In the genomic region with DNA sequence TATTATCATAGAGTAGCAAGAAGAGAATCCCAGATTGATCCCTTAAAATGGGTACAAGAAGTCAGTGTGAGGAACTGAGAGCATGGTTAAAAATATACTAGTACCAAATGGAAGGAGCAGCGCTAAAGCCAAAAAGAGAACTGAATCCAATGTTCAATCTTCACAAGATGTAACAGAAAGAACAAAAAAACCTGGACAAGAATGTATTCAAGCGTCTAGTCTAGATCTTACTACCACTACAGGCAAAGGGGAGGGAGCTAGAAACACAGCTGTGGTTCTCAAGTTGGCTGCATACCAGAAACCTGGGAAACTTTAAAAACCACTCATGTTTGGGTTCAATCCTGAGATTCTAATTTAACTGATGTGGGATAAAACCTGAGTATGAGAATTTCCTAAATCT, we compare ENCODE assay signal across 10 cellular contexts. TPM values are rescaled to one million over a fixed set of nuclear protein-coding genes. Genes with fewer than 3 reads are reported as not detected.
DNase-seq lines count a peak whose midpoint lies in the region; ATAC-seq and TF ChIP-seq lines count a peak whose summit lies in the region.
"Had no signal": no experiment of that assay in that cellular context is flagged by ENCODE, and none has a peak within 500 bp of the region (broad histone marks: within the 10 kb centered on the region; RNA-seq: fewer than 3 reads in every experiment).

No MANE protein-coding gene starts in this region.

- POLR2A ChIA-PET in IMR-90 (lab: Charles Lee; ENCODE audit: unreplicated experiment) = no interaction called here

- H3K9ac ChIP-seq in IMR-90 (ENCODE audit: low read depth, low read length) = no peak overlapping the region

- in situ Hi-C loops in GM13977 (cut with MboI; ENCODE audit: low pct_unique_long_range_greater_than_20kb, low sequenced_read_pairs, unreplicated experiment) = no loop called here
- in situ Hi-C loops in IMR-90 (cut with MboI; ENCODE audit: low sequenced_read_pairs) = no loop called here

- WGBS in IMR-90 (ENCODE audit: extremely low coverage in 2 of 2, insufficient read length in 1 of 2), 2 experiments = no CpG with 5 or more reads among the region's 2 CpGs

- 0 out of 2 replicates have a peak, but pooled peaks cover 2% of the 10 kb centered on the region for H3K36me3 ChIP-seq in IMR-90 (ENCODE audit: control insufficient read depth, insufficient read depth, low read length)

- no TSS peak for BruUV-seq in IMR-90 (replicated peaks; lab: Mats Ljungman, UMichigan)

- H3K14ac ChIP-seq in IMR-90 (replicated peaks; ENCODE audit: low read depth, low read length) = no peak overlapping the region

- no peak overlapping the region for H4K8ac ChIP-seq in IMR-90 (ENCODE audit: low read depth in 2 of 2, low read length in 2 of 2)

- no peak overlapping the region for H3K27ac ChIP-seq in IMR-90 (ENCODE audit: insufficient read depth, low read length)

- H3K27me3 ChIP-seq in IMR-90 (ENCODE audit: control insufficient read depth, insufficient read depth, low read length) = no peaks in the 10 kb centered on the region

- no peak overlapping the region for H3K23ac ChIP-seq in IMR-90 (ENCODE audit: low read depth, low read length)

- H2BK15ac ChIP-seq in IMR-90 (ENCODE audit: low read depth, low read length) = no peak overlapping the region

- no peak overlapping the region for H2BK20ac ChIP-seq in IMR-90 (ENCODE audit: low read depth, low read length)

- H3K4me1 ChIP-seq in IMR-90 (ENCODE audit: control insufficient read depth, insufficient read depth, low read length) = no peaks in the 10 kb centered on the region

- dilution Hi-C loops in IMR-90 (cut with HindIII; ENCODE audit: low sequenced_read_pairs, unreplicated experiment) = no loop called here

- DNase-seq in GM13977 (ENCODE audit: low spot score) (peak; percentile 22), IMR-90 (peak; percentile 46), inferior parietal cortex (ENCODE audit: extremely low spot score) (peak; percentile 20), posterior cingulate gyrus (no peak), pons (ENCODE audit: low spot score) (no peak), nucleus accumbens (lab: John Stamatoyannopoulos, UW) (no peak)
- DNase-seq in activated CD4-positive, CD25-positive, alpha-beta regulatory T cell treated with anti-CD3 and anti-CD28 coated beads, Interleukin-2, amount 50 U/mL, for 72 hours = no peak
- DNase-seq: NCI-H1930 had no signal

- H2BK120ac ChIP-seq in IMR-90 (ENCODE audit: low read depth, low read length) = no peak overlapping the region

- H3K9me1 ChIP-seq in IMR-90 (ENCODE audit: insufficient read depth, low read length) = no peaks in the 10 kb centered on the region

- H4K20me1 ChIP-seq in IMR-90 (ENCODE audit: insufficient read depth, low read length) = no peaks in the 10 kb centered on the region

- H2AFZ ChIP-seq in IMR-90 (replicated peaks; ENCODE audit: low read length, poor library complexity) = no peak overlapping the region

- no peaks in the 10 kb centered on the region; a peak in 2 of 4 replicates for H3K79me1 ChIP-seq in IMR-90 (ENCODE audit: low read depth in 1 of 2, low read length in 2 of 2)

- no peak overlapping the region for H3K56ac ChIP-seq in IMR-90 (ENCODE audit: extremely low read depth, insufficient read depth, low read length)

- no peak overlapping the region for H2AK9ac ChIP-seq in IMR-90 (replicated peaks; ENCODE audit: low read depth, low read length, poor library complexity)

- H3K4ac ChIP-seq in IMR-90 (ENCODE audit: low read depth, low read length) = no peak overlapping the region

- no peak overlapping the region for H2BK5ac ChIP-seq in IMR-90 (ENCODE audit: low read depth, low read length, poor library complexity, severe bottlenecking)

- no peak overlapping the region for H3K18ac ChIP-seq in IMR-90 (ENCODE audit: low read depth, low read length)

- H4K91ac ChIP-seq in IMR-90 (ENCODE audit: insufficient read depth, low read depth, low read length) = no peak overlapping the region

- no peak overlapping the region for H3K4me3 ChIP-seq in IMR-90 (ENCODE audit: insufficient read depth, low read depth, low read length)

- TF ChIP-seq RAD21 in IMR-90 (IDR thresholded peaks at IDR 0.05; ENCODE audit: low read length) = no peak

- H4K5ac ChIP-seq in IMR-90 (ENCODE audit: low read depth, low read length) = no peak overlapping the region

- TF ChIP-seq POLR2A in IMR-90 (IDR thresholded peaks at IDR 0.05; ENCODE audit: low read depth, low read length) = no peak

- CTCF ChIA-PET in IMR-90 (lab: Yijun Ruan, JAX) = interaction anchor here (0.7 kb wide), 1 partner anchor 711 kb away, joined by 3 read pairs; no protein-coding TSS in a partner anchor

- intact Hi-C loops in IMR-90 (cut with micrococcal nuclease) = loop anchor here (10.0 kb wide), 1 partner anchor 55 kb away; no protein-coding TSS in a partner anchor
- intact Hi-C loops in posterior cingulate gyrus (cut with DNase I) = loop anchor here (5.0 to 10.0 kb wide), 2 partner anchors 195 to 578 kb away; no protein-coding TSS in a partner anchor

- no peak for TF ChIP-seq CTCF in GM13977 (IDR thresholded peaks at IDR 0.05; ENCODE audit: extremely low read depth, insufficient read depth, missing control alignments)
- TF ChIP-seq CTCF in IMR-90 (conservative IDR thresholded peaks at IDR 0.05; ENCODE audit: low read depth, low read length) = no peak

- no peak overlapping the region for H3K4me2 ChIP-seq in IMR-90 (ENCODE audit: low read depth, low read length)

- ATAC-seq in GM21717 (IDR thresholded peaks at IDR 0.05; ENCODE audit: unreplicated experiment) (peak; percentile 84), IMR-90 (ENCODE audit: low read depth) (no peak; the same call in 1 of the 2 replicates)
- ATAC-seq: sciatic nerve had no signal

- no peak overlapping the region for H2AK5ac ChIP-seq in IMR-90 (ENCODE audit: low read depth, low read length)

- H3K9me3 ChIP-seq in IMR-90 (ENCODE audit: control insufficient read depth, insufficient read depth, low read length) = no peaks in the 10 kb centered on the region

TF ChIP-seq in IMR-90, 13 proteins besides CTCF, POLR2A, EP300 and RAD21:
- TF ChIP-seq SMC3 (IDR thresholded peaks at IDR 0.05; ENCODE audit: low read depth, low read length) (no peak), MAZ (IDR thresholded peaks at IDR 0.05; ENCODE audit: borderline replicate concordance, low read depth, low read length) (no peak), RCOR1 (IDR thresholded peaks at IDR 0.05; ENCODE audit: insufficient replicate concordance, low read length) (no peak), MXI1 (IDR thresholded peaks at IDR 0.05; ENCODE audit: borderline replicate concordance, low read depth, low read length) (no peak), MAFK (IDR thresholded peaks at IDR 0.05; ENCODE audit: low read depth, low read length) (no peak)
TF ChIP-seq in IMR-90: peak in this region for 0.

RNA-seq across cellular contexts. Expression of gene PIAS2, which starts 57.5 kb away (rescaled TPM):
- 25.3 and 28.9 TPM in 2 replicates for total RNA-seq in IMR-90 (2012; rRNA removed)
- polyA plus RNA-seq in IMR-90 (2012; rRNA removed) = 11.7 and 15.1 TPM in 2 replicates
- 3.7 and 4.3 TPM in 2 replicates for polyA plus RNA-seq in IMR-90 (2012; cell fraction: cytosol; rRNA removed)
- polyA plus RNA-seq in IMR-90 (2012; cell fraction: nucleus; rRNA removed; ENCODE audit: low replicate concordance) = 1.8 and 17.8 TPM in 2 replicates

RNA-seq across cellular contexts. Expression of gene KATNAL2, which starts 57.5 kb away (rescaled TPM):
- total RNA-seq in IMR-90 (2012; rRNA removed) = 0.90 and 1.4 TPM in 2 replicates
- 1.4 and 2.3 TPM in 2 replicates for polyA plus RNA-seq in IMR-90 (2012; rRNA removed)
- 0.66 and 0.84 TPM in 2 replicates for polyA plus RNA-seq in IMR-90 (2012; cell fraction: cytosol; rRNA removed)
- polyA plus RNA-seq in IMR-90 (2012; cell fraction: nucleus; rRNA removed; ENCODE audit: low replicate concordance) = 1.9 and 11.4 TPM in 2 replicates

Comparison
In these comparisons a context has a peak if more than half of its experiments do, and no peak if none do; other contexts are left out.
1. DNase-seq: peak in GM13977 (single experiment), IMR-90 (single experiment) and inferior parietal cortex (single experiment); none in posterior cingulate gyrus (0 of 10), pons (single experiment), nucleus accumbens (0 of 56) and activated CD4-positive, CD25-positive, alpha-beta regulatory T cell treated with anti-CD3 and anti-CD28 coated beads, Interleukin-2, amount 50 U/mL, for 72 hours (single experiment).